ENCODE assay signal across 8 cellular contexts in the genomic region with DNA sequence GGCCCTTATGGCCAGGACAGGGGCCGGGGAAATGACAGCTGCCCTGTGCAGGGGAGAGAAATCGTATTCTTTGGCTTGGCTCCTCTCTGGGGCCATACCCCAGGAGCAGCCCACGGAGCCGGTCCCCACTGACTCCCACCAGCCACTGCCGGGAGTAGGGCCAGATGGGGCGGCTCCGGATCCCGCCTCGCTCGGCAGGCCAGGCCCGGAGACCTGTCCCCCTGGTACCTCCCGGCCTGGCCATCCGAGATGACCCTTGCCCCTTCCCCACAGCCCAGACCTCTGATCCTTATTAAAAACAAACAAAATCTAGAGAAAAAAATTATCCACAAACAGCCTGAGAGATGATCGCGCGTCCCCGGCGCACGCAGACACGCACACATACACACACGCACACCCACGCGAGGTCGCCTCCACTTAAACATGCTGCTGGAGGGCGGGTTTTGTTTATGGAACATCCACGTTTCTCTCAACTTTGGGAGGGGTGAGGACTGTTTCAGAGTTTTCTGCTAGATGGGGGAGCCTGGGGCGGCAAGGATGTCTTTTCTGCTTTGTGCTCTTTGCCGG. TPM values are rescaled to one million over a fixed set of nuclear protein-coding genes. Genes with fewer than 3 reads are reported as not detected.
A peak's percentile ranks its signal among the peaks of the same experiment; 100 is the strongest.
DNase-seq lines count a peak whose midpoint lies in the region; ATAC-seq and TF ChIP-seq lines count a peak whose summit lies in the region.

No MANE protein-coding gene starts in this region.

- POLR2A ChIA-PET in activated CD4-positive, alpha-beta T cell treated with anti-CD3 and anti-CD28 coated beads, Interleukin-2, amount 10 ng/mL, durations not matched to agents 7 days and 5 days (lab: Charles Lee): no interaction called here
- POLR2A ChIA-PET in activated CD8-positive, alpha-beta T cell treated with anti-CD3 and anti-CD28 coated beads, Interleukin-2, amount 10 ng/mL, durations not matched to agents 7 days and 5 days (lab: Charles Lee): no interaction called here

- H3K27me3 Mint-ChIP-seq in activated CD4-positive, alpha-beta T cell treated with anti-CD3 and anti-CD28 coated beads, Interleukin-2, amount 10 ng/mL, durations not matched to agents 7 days and 5 days: peaks cover 20% of the 10 kb centered on the region
- H3K27me3 Mint-ChIP-seq in activated CD8-positive, alpha-beta T cell treated with anti-CD3 and anti-CD28 coated beads, Interleukin-2, amount 10 ng/mL, durations not matched to agents 7 days and 5 days (ENCODE audit: low read depth): peaks cover 21% of the 10 kb centered on the region

- TF ChIP-seq CTCF in cardiac muscle cell (IDR thresholded peaks at IDR 0.05; ENCODE audit: low read depth, low read length): no peak
- TF ChIP-seq CTCF in prostate gland (IDR thresholded peaks at IDR 0.05): no peak

- no peak overlapping the region for H3K4me3 ChIP-seq in cardiac muscle cell
- H3K4me3 ChIP-seq in prostate gland: peak overlapping the region; percentile 26 to 28

- no peaks in the 10 kb centered on the region for H3K36me3 Mint-ChIP-seq in activated CD4-positive, alpha-beta T cell treated with anti-CD3 and anti-CD28 coated beads, Interleukin-2, amount 10 ng/mL, durations not matched to agents 7 days and 5 days (ENCODE audit: low read depth)
- H3K36me3 Mint-ChIP-seq in activated CD8-positive, alpha-beta T cell treated with anti-CD3 and anti-CD28 coated beads, Interleukin-2, amount 10 ng/mL, durations not matched to agents 7 days and 5 days (ENCODE audit: low read depth): no peaks in the 10 kb centered on the region

- 23% methylated on average over 28 of the region's 28 CpGs for WGBS in prostate gland

- intact Hi-C loops in prostate gland (cut with DNase I): loop anchor here (5.0 to 10.0 kb wide), 2 partner anchors 216 to 339 kb away; a partner anchor contains a TSS

- CTCF ChIA-PET in activated CD4-positive, alpha-beta T cell treated with anti-CD3 and anti-CD28 coated beads, Interleukin-2, amount 10 ng/mL, durations not matched to agents 7 days and 5 days (lab: Charles Lee): no interaction called here
- CTCF ChIA-PET in activated CD8-positive, alpha-beta T cell treated with anti-CD3 and anti-CD28 coated beads, Interleukin-2, amount 10 ng/mL, durations not matched to agents 7 days and 5 days (lab: Charles Lee): no interaction called here

- no peak for DNase-seq in activated CD4-positive, alpha-beta T cell treated with anti-CD3 and anti-CD28 coated beads, Interleukin-2, amount 10 ng/mL, durations not matched to agents 7 days and 5 days
- DNase-seq in activated CD4-positive, alpha-beta T cell treated with anti-CD3 and anti-CD28 coated beads, Interleukin-2, amount 50 U/mL, for 4 hours: no peak
- DNase-seq in activated CD8-positive, alpha-beta T cell treated with anti-CD3 and anti-CD28 coated beads, Interleukin-2, amount 10 ng/mL, durations not matched to agents 7 days and 5 days: no peak
- DNase-seq in cardiac muscle cell (ENCODE audit: low read depth in 1 of 2, low spot score in 1 of 2): peak in 1 of 2 donors; percentile 64
- DNase-seq in prostate gland (ENCODE audit: low spot score): no peak
- DNase-seq in A172 (ENCODE audit: low spot score): no peak
- no peak for DNase-seq in activated CD4-positive, CD25-positive, alpha-beta regulatory T cell treated with anti-CD3 and anti-CD28 coated beads, Interleukin-2, amount 50 U/mL, for 72 hours

- H3K36me3 ChIP-seq in cardiac muscle cell (no peaks in the 10 kb centered on the region), prostate gland (no peaks in the 10 kb centered on the region)

- ATAC-seq in activated CD8-positive, alpha-beta T cell treated with anti-CD3 and anti-CD28 coated beads, Interleukin-2, amount 10 ng/mL, durations not matched to agents 7 days and 5 days: no peak
- ATAC-seq in GM21737 (IDR thresholded peaks at IDR 0.05; ENCODE audit: unreplicated experiment): no peak

- H3K27ac ChIP-seq in cardiac muscle cell (peak overlapping the region; percentile 98), prostate gland (peak overlapping the region; percentile 98 to 99)

- H3K9me3 ChIP-seq in cardiac muscle cell (ENCODE audit: low read depth): no peaks in the 10 kb centered on the region
- H3K9me3 ChIP-seq in prostate gland: no peaks in the 10 kb centered on the region

- peaks cover 4% of the 10 kb centered on the region for H3K4me1 Mint-ChIP-seq in activated CD4-positive, alpha-beta T cell treated with anti-CD3 and anti-CD28 coated beads, Interleukin-2, amount 10 ng/mL, durations not matched to agents 7 days and 5 days
- peaks cover 6% of the 10 kb centered on the region for H3K4me1 Mint-ChIP-seq in activated CD8-positive, alpha-beta T cell treated with anti-CD3 and anti-CD28 coated beads, Interleukin-2, amount 10 ng/mL, durations not matched to agents 7 days and 5 days (ENCODE audit: low read depth)

- H3K9me3 Mint-ChIP-seq in activated CD4-positive, alpha-beta T cell treated with anti-CD3 and anti-CD28 coated beads, Interleukin-2, amount 10 ng/mL, durations not matched to agents 7 days and 5 days: no peaks in the 10 kb centered on the region
- H3K9me3 Mint-ChIP-seq in activated CD8-positive, alpha-beta T cell treated with anti-CD3 and anti-CD28 coated beads, Interleukin-2, amount 10 ng/mL, durations not matched to agents 7 days and 5 days (ENCODE audit: insufficient read depth): no peaks in the 10 kb centered on the region

- H3K27me3 ChIP-seq in cardiac muscle cell (no peaks in the 10 kb centered on the region), prostate gland (replicated peaks; ENCODE audit: insufficient read depth) (no peaks in the 10 kb centered on the region)

- no peak for TF ChIP-seq POLR2A in prostate gland (IDR thresholded peaks at IDR 0.05)

- peak overlapping the region; percentile 41 for H3K27ac Mint-ChIP-seq in activated CD4-positive, alpha-beta T cell treated with anti-CD3 and anti-CD28 coated beads, Interleukin-2, amount 10 ng/mL, durations not matched to agents 7 days and 5 days
- peak overlapping the region; percentile 44 for H3K27ac Mint-ChIP-seq in activated CD8-positive, alpha-beta T cell treated with anti-CD3 and anti-CD28 coated beads, Interleukin-2, amount 10 ng/mL, durations not matched to agents 7 days and 5 days

- peak overlapping the region; percentile 51 for H3K4me3 Mint-ChIP-seq in activated CD4-positive, alpha-beta T cell treated with anti-CD3 and anti-CD28 coated beads, Interleukin-2, amount 10 ng/mL, durations not matched to agents 7 days and 5 days
- H3K4me3 Mint-ChIP-seq in activated CD8-positive, alpha-beta T cell treated with anti-CD3 and anti-CD28 coated beads, Interleukin-2, amount 10 ng/mL, durations not matched to agents 7 days and 5 days: peak overlapping the region; percentile 45

- H3K4me1 ChIP-seq in cardiac muscle cell (ENCODE audit: low read depth) (peaks cover 37% of the 10 kb centered on the region), prostate gland (replicated peaks) (peaks cover 23% of the 10 kb centered on the region)

RNA-seq across cellular contexts. Expression of a gene that starts 59.1 kb away (rescaled TPM):
- total RNA-seq in activated CD4-positive, alpha-beta T cell treated with anti-CD3 and anti-CD28 coated beads, Interleukin-2, amount 10 ng/mL, durations not matched to agents 7 days and 5 days: not detected
- total RNA-seq in activated CD8-positive, alpha-beta T cell treated with anti-CD3 and anti-CD28 coated beads, Interleukin-2, amount 10 ng/mL, durations not matched to agents 7 days and 5 days: not detected
- total RNA-seq in cardiac muscle cell (not detected in 2 replicates), prostate gland (under 1 TPM in 1 of 2 donors, not detected in 1; 0.85 TPM)
- not detected in 2 replicates for polyA plus RNA-seq in cardiac muscle cell
- not detected in 2 replicates for total RNA-seq in A172 (2014; rRNA removed; shearing (Covaris generic))
